18 cellular contexts compared by ENCODE assay signal in genomic region chr1:29475256-29475800, GRCh38.
A peak's percentile ranks its signal among the peaks of the same experiment; 100 is the strongest.
DNase-seq lines count a peak whose midpoint lies in the region; ATAC-seq and TF ChIP-seq lines count a peak whose summit lies in the region.
"Had no signal": no experiment of that assay in that cellular context is flagged by ENCODE, and none has a peak within 500 bp of the region (broad histone marks: within the 10 kb centered on the region; RNA-seq: fewer than 3 reads in every experiment).

No MANE protein-coding gene starts in this region.

- ATAC-seq in heart right ventricle, result no peak
- ATAC-seq in GM21447 (IDR thresholded peaks at IDR 0.05; ENCODE audit: unreplicated experiment), result no peak
- ATAC-seq in HG03571 (IDR thresholded peaks at IDR 0.05; ENCODE audit: unreplicated experiment), result no peak
- ATAC-seq: HCT116 had no signal

- H3K4me1 ChIP-seq in heart right ventricle (no peaks in the 10 kb centered on the region), spleen (no peaks in the 10 kb centered on the region)

- H3K27me3 ChIP-seq in heart right ventricle, result peaks cover 0 to 92% (median 80%) of the 10 kb centered on the region in 7 donors
- peaks cover 0 to 69% (median 18%) of the 10 kb centered on the region in 7 donors for H3K27me3 ChIP-seq in spleen (replicated peaks in 1 of 7)

- no peaks in the 10 kb centered on the region for H3K36me3 ChIP-seq in heart right ventricle
- H3K36me3 ChIP-seq in spleen, result no peaks in the 10 kb centered on the region
- H3K36me3 ChIP-seq: BLaER1 had no signal

- no peak overlapping the region for H3K4me3 ChIP-seq in heart right ventricle
- H3K4me3 ChIP-seq in spleen, result no peak overlapping the region
- H3K4me3 ChIP-seq: BLaER1 had no signal

- 57 to 69% methylated on average over 9 of the region's 9 CpGs for WGBS in heart right ventricle, 2 donors
- 75 to 85% (median 78%) methylated on average over 9 of the region's 9 CpGs for WGBS in spleen, 5 donors

- H3K9me3 ChIP-seq in heart right ventricle (no peaks in the 10 kb centered on the region), spleen (peaks cover 0 to 5% (median 0%) of the 10 kb centered on the region in 8 donors)
- H3K9me3 ChIP-seq: BLaER1 had no signal

- DNase-seq in cardiac septum (ENCODE audit: low spot score) (peak; percentile 47), heart right ventricle (no peak), ecto neural progenitor cell (ENCODE audit: low spot score) (peak; percentile 32), spleen (peak; percentile 59), RKO (ENCODE audit: low spot score) (no peak)
- DNase-seq: CD4-positive, alpha-beta memory T cell; DMS153; GDM1; KG1; NCI-H1436; NCI-H1930; NCI-H446 treated with DMSO at 0.1 percent for 48 hours; OCI-M1; SHP77 had no signal

- TF ChIP-seq CTCF in heart right ventricle (IDR thresholded peaks at IDR 0.05) (no peak), spleen (IDR thresholded peaks at IDR 0.05 in 8 of 11, conservative IDR thresholded peaks at IDR 0.05 in 3 of 11) (no peak)

- intact Hi-C loops in cardiac septum (cut with DNase I) (no loop called here), heart right ventricle (cut with DNase I) (no loop called here), spleen (cut with DNase I; ENCODE audit: low total_unique reads) (no loop called here)

- TF ChIP-seq POLR2A in spleen (IDR thresholded peaks at IDR 0.05), result no peak

- H3K27ac ChIP-seq in heart right ventricle, result no peak overlapping the region
- no peak overlapping the region for H3K27ac ChIP-seq in spleen
- H3K27ac ChIP-seq: BLaER1 had no signal

Comparison
In these comparisons a context has a peak if more than half of its experiments do, and no peak if none do; other contexts are left out.
1. DNase-seq: peak in cardiac septum (single experiment), ecto neural progenitor cell (single experiment) and spleen (single experiment); none in heart right ventricle (0 of 2) and RKO (single experiment).